In the genomic region with DNA sequence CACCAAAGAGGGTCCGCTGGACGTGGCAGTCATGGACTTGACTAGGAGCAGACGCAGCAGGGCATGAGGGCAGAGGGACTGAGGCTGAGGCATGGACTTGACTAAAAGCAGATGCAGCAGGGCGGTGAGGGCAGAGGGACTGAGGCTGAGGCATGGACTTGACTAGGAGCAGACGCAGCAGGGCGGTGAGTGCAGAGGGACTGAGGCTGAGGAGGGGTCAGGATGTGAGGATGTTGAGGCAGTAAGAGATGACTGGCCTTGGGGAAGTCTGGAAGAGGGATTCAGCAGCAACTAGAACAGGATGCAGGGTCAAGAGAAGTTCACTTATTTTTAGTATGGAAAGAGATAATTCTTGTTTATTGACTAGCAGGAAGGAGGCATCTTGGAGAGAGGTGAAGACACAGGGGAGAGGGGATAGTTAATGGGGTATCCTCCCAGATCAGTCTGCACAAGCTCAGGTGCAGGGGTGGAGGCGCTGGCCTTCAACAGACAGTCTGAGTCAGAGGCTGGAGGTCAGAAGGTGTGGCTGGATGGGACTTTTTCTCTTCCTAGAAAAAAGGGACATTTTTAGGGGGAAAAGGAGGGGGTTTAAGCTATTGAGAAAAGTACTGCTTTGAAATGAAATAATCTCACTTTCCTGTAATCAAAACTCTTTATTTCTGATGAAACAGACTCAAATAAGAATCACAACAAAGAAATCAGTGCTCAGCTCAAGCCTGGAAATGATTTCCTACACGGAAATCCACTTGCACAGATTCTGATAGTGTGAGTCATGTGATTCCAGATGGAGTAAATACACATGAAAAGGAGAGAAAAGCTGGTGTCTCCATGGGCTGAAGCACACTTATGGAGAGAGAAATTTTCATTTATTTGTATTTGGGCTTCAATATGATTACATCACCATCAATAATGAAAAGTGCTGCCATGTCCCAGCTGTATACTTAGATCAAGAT, we compare ENCODE assay signal across 10 cellular contexts.
DNase-seq lines count a peak whose midpoint lies in the region; ATAC-seq and TF ChIP-seq lines count a peak whose summit lies in the region.
"Had no signal": no experiment of that assay in that cellular context is flagged by ENCODE, and none has a peak within 500 bp of the region (broad histone marks: within the 10 kb centered on the region; RNA-seq: fewer than 3 reads in every experiment).

No MANE protein-coding gene starts in this region.

- H3K4me1 Mint-ChIP-seq in activated CD8-positive, alpha-beta T cell treated with anti-CD3 and anti-CD28 coated beads for 36 hours (ENCODE audit: low read depth) = no peaks in the 10 kb centered on the region

- TF ChIP-seq POLR2A in heart left ventricle (IDR thresholded peaks at IDR 0.05) (no peak), breast epithelium (IDR thresholded peaks at IDR 0.05) (no peak), upper lobe of left lung (IDR thresholded peaks at IDR 0.05) (no peak)

- H3K4me1 ChIP-seq in heart left ventricle (peaks cover 11 to 89% (median 62%) of the 10 kb centered on the region in 12 donors), breast epithelium (no peaks in the 10 kb centered on the region), upper lobe of left lung (peaks cover 53 to 72% (median 58%) of the 10 kb centered on the region in 4 donors), MM.1S (ENCODE audit: low read length) (peaks cover 63% of the 10 kb centered on the region)

- WGBS in heart left ventricle, 4 donors = 56 to 63% (median 58%) methylated on average over 8 of the region's 8 CpGs
- WGBS in upper lobe of left lung, 2 donors = 66% methylated on average over 8 of the region's 8 CpGs

- intact Hi-C loops in heart left ventricle (cut with DNase I) = loop anchor here in 3 of 10 donors (5.0 kb wide), 5 partner anchors 56 to 146 kb away; no protein-coding TSS in a partner anchor
- intact Hi-C loops in Right ventricle myocardium superior (cut with DNase I) = loop anchor here (5.0 kb wide), 1 partner anchor 151 kb away; no protein-coding TSS in a partner anchor
- intact Hi-C loops in breast epithelium (cut with DNase I; ENCODE audit: low total_unique reads) = no loop called here
- intact Hi-C loops in activated CD8-positive, alpha-beta T cell treated with anti-CD3 and anti-CD28 coated beads for 36 hours (cut with micrococcal nuclease) = no loop called here

- H4K20me1 ChIP-seq in MM.1S (ENCODE audit: insufficient read depth, low read length) = no peaks in the 10 kb centered on the region

- no peak overlapping the region for H3K4me2 ChIP-seq in MM.1S (ENCODE audit: low read depth, low read length)

- H3K9me3 ChIP-seq in heart left ventricle (no peaks in the 10 kb centered on the region), breast epithelium (no peaks in the 10 kb centered on the region), upper lobe of left lung (no peaks in the 10 kb centered on the region), MM.1S (replicated peaks; ENCODE audit: insufficient read depth, low read length) (no peaks in the 10 kb centered on the region)

- H3K27ac ChIP-seq in heart left ventricle (peak overlapping the region in 11 of 12 donors; percentile 43 to 81 (median 73)), breast epithelium (peak overlapping the region; percentile 33 to 76), upper lobe of left lung (peak overlapping the region; percentile 67 to 87 (median 78)), MM.1S (ENCODE audit: low read length) (no peak overlapping the region)

- H3K36me3 Mint-ChIP-seq in activated CD8-positive, alpha-beta T cell treated with anti-CD3 and anti-CD28 coated beads for 36 hours (ENCODE audit: low read depth) = no peaks in the 10 kb centered on the region

- no peak overlapping the region for H2AFZ ChIP-seq in MM.1S (ENCODE audit: low read length)

- ATAC-seq in heart left ventricle (peak in 3 of 4 donors; percentile 29 to 44 (median 31)), Right ventricle myocardium superior (ENCODE audit: poor library complexity) (no peak), upper lobe of left lung (ENCODE audit: low FRiP score in 2 of 2) (peak in 1 of 2 donors; percentile 65), HG03095 (IDR thresholded peaks at IDR 0.05; ENCODE audit: unreplicated experiment) (no peak)
- ATAC-seq in activated CD8-positive, alpha-beta T cell treated with anti-CD3 and anti-CD28 coated beads for 36 hours = no peak

- TF ChIP-seq EP300 in upper lobe of left lung (IDR thresholded peaks at IDR 0.05) = no peak

- CTCF ChIA-PET in activated CD8-positive, alpha-beta T cell treated with anti-CD3 and anti-CD28 coated beads for 36 hours (lab: Charles Lee) = no interaction called here

- H3K4me3 ChIP-seq in heart left ventricle = no peak overlapping the region
- H3K4me3 ChIP-seq in breast epithelium = no peak overlapping the region
- H3K4me3 ChIP-seq in upper lobe of left lung = no peak overlapping the region
- H3K4me3 ChIP-seq in MM.1S (ENCODE audit: low read length) = no peak overlapping the region

- H3K27ac Mint-ChIP-seq in activated CD8-positive, alpha-beta T cell treated with anti-CD3 and anti-CD28 coated beads for 36 hours = no peak overlapping the region

- no peaks in the 10 kb centered on the region for H3K79me2 ChIP-seq in MM.1S (ENCODE audit: low read length)

- DNase-seq in heart left ventricle = peak in 3 of 5 donors; percentile 35 to 42 (median 38)
- DNase-seq in Right ventricle myocardium superior = no peak
- no peak for DNase-seq in breast epithelium (ENCODE audit: low spot score in 2 of 2)
- peak; percentile 83 for DNase-seq in kidney tubule cell (ENCODE audit: low spot score)
- no peak for DNase-seq in upper lobe of left lung
- no peak for DNase-seq in MM.1S
- no peak for DNase-seq in activated CD8-positive, alpha-beta T cell treated with anti-CD3 and anti-CD28 coated beads for 36 hours
- DNase-seq: activated CD4-positive, alpha-beta T cell treated with anti-CD3 and anti-CD28 coated beads for 4 hours; caudate nucleus had no signal

- POLR2A ChIA-PET in activated CD8-positive, alpha-beta T cell treated with anti-CD3 and anti-CD28 coated beads for 36 hours (lab: Charles Lee) = no interaction called here

- H3K9ac ChIP-seq in MM.1S (ENCODE audit: low read length) = no peak overlapping the region

- H3K4me3 Mint-ChIP-seq in activated CD8-positive, alpha-beta T cell treated with anti-CD3 and anti-CD28 coated beads for 36 hours = no peak overlapping the region

- no peaks in the 10 kb centered on the region for H3K27me3 Mint-ChIP-seq in activated CD8-positive, alpha-beta T cell treated with anti-CD3 and anti-CD28 coated beads for 36 hours

- peaks cover 19% of the 10 kb centered on the region; the same call in 1 of the 2 replicates for H3F3A ChIP-seq in MM.1S (ENCODE audit: insufficient read depth, low read length)

- no peaks in the 10 kb centered on the region for H3K36me3 ChIP-seq in heart left ventricle
- no peaks in the 10 kb centered on the region for H3K36me3 ChIP-seq in breast epithelium
- H3K36me3 ChIP-seq in upper lobe of left lung = no peaks in the 10 kb centered on the region
- H3K36me3 ChIP-seq in MM.1S (replicated peaks; ENCODE audit: insufficient read depth, low read length) = no peaks in the 10 kb centered on the region

- H3K9me2 ChIP-seq in MM.1S (replicated peaks; ENCODE audit: insufficient read depth, low read length) = no peaks in the 10 kb centered on the region

- H3K27me3 ChIP-seq in heart left ventricle = no peaks in the 10 kb centered on the region
- no peaks in the 10 kb centered on the region for H3K27me3 ChIP-seq in breast epithelium
- H3K27me3 ChIP-seq in upper lobe of left lung = no peaks in the 10 kb centered on the region
- no peaks in the 10 kb centered on the region for H3K27me3 ChIP-seq in MM.1S (replicated peaks; ENCODE audit: insufficient read depth, low read length)

- H3K9me3 Mint-ChIP-seq in activated CD8-positive, alpha-beta T cell treated with anti-CD3 and anti-CD28 coated beads for 36 hours = no peaks in the 10 kb centered on the region

- no peak for TF ChIP-seq CTCF in heart left ventricle (IDR thresholded peaks at IDR 0.05)
- TF ChIP-seq CTCF in breast epithelium (IDR thresholded peaks at IDR 0.05) = no peak
- TF ChIP-seq CTCF in upper lobe of left lung (IDR thresholded peaks at IDR 0.05) = no peak
- no peak for TF ChIP-seq CTCF in MM.1S (IDR thresholded peaks at IDR 0.05; ENCODE audit: low read length)
- no peak for TF ChIP-seq CTCF in activated CD8-positive, alpha-beta T cell treated with anti-CD3 and anti-CD28 coated beads for 36 hours (IDR thresholded peaks at IDR 0.05)

Comparison
In these comparisons a context has a peak if more than half of its experiments do, and no peak if none do; other contexts are left out.
1. ATAC-seq: peak in heart left ventricle (3 of 4); none in Right ventricle myocardium superior (single experiment), HG03095 (single experiment) and activated CD8-positive, alpha-beta T cell treated with anti-CD3 and anti-CD28 coated beads for 36 hours (single experiment).
2. DNase-seq: peak in heart left ventricle (3 of 5) and kidney tubule cell (single experiment); none in Right ventricle myocardium superior (single experiment), breast epithelium (0 of 2), upper lobe of left lung (0 of 2), MM.1S (single experiment) and activated CD8-positive, alpha-beta T cell treated with anti-CD3 and anti-CD28 coated beads for 36 hours (single experiment).